ENCODE assay signal across 1 cellular context in the genomic region with DNA sequence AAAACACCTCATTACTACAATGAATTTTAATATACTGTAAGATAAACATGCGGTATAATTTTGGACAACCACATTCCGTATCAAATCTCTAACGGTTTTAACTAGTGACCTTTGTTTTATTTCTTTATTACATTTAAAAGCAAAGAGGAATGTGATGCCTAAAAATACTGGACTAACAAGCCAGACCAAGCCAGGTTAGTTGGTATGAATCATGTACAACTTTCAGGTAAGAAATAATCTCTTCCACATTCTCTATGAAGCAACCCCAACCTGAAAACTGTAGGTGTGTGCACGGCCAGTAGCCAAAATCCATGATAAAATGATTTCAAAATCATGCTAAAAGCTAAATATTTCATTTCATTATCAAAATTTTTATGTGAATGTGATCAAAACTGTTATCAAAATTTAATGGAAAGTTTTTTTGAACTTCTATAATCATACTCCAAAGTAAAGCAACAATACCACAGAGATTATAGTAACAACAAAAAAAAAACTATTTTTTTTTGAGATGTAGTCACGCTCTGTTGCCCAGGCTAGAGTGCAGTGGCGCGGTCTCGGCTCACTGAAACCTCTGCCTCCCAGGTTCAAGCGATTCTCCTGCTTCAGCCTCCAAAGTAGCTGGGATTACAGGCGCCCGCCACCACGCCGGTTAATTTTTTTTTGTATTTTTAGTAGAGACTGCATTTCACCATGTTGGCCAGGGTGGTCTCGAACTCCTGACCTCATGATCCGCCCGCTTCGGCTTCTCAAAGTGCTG.
TF ChIP-seq lines count a peak whose summit lies in the region.

No MANE protein-coding gene starts in this region.

TF ChIP-seq in GM12878, 131 proteins besides CTCF, POLR2A, EP300 and RAD21:
- TF ChIP-seq MTA2 (IDR thresholded peaks at IDR 0.05; ENCODE audit: low read depth) (no peak), NBN (IDR thresholded peaks at IDR 0.05) (0 out of 2 replicates have a peak, but pooled peaks have one; percentile 18), KAT2A (conservative IDR thresholded peaks at IDR 0.05; ENCODE audit: control insufficient read depth, low read depth, low read length) (no peak), CHD4 (IDR thresholded peaks at IDR 0.05) (0 out of 2 replicates have a peak, but pooled peaks have one; percentile 36), PAX5 (IDR thresholded peaks at IDR 0.05; ENCODE audit: borderline replicate concordance, low read depth, low read length) (peak; percentile 77; the same call in 1 of the 2 replicates), CBX5 (IDR thresholded peaks at IDR 0.05; ENCODE audit: low read depth) (0 out of 2 replicates have a peak, but pooled peaks have one; percentile 7), PAX8 (IDR thresholded peaks at IDR 0.05) (peak; percentile 79; the same call in 1 of the 2 replicates), KDM1A (IDR thresholded peaks at IDR 0.05; ENCODE audit: borderline replicate concordance) (no peak), HDAC6 (IDR thresholded peaks at IDR 0.05; ENCODE audit: unreplicated experiment) (no peak)
- TF ChIP-seq, protein P1, sequence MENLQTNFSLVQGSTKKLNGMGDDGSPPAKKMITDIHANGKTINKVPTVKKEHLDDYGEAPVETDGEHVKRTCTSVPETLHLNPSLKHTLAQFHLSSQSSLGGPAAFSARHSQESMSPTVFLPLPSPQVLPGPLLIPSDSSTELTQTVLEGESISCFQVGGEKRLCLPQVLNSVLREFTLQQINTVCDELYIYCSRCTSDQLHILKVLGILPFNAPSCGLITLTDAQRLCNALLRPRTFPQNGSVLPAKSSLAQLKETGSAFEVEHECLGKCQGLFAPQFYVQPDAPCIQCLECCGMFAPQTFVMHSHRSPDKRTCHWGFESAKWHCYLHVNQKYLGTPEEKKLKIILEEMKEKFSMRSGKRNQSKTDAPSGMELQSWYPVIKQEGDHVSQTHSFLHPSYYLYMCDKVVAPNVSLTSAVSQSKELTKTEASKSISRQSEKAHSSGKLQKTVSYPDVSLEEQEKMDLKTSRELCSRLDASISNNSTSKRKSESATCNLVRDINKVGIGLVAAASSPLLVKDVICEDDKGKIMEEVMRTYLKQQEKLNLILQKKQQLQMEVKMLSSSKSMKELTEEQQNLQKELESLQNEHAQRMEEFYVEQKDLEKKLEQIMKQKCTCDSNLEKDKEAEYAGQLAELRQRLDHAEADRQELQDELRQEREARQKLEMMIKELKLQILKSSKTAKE (IDR thresholded peaks at IDR 0.05; ENCODE audit: low read depth, poor library complexity, severe bottlenecking) = no peak
